Comparison of ENCODE assay signal across 1 cellular context in the genomic region with DNA sequence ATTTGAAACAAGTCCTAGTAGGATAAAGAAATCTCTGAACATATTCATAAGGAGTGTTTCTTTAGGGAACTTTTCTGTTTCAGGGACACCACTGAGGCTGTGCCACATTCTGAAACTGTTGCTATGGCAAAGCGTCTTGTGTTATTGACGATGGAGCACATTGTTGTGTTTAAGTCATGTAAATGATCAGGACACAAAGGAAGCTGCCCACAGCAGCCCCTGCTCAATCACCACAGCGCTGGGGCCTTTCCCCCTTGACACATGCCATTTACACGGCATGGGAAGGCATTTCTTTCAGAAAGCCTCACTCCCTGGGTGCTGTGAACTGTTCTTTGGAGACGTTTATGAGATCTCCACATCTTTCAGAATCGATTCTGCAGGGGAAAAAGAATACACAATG.
TF ChIP-seq lines count a peak whose summit lies in the region.

No MANE protein-coding gene starts in this region.

TF ChIP-seq in H1, 55 proteins besides CTCF, POLR2A, EP300 and RAD21 (continued from another document):
- TF ChIP-seq RXRA (IDR thresholded peaks at IDR 0.05; ENCODE audit: insufficient read depth, low read depth, low read length), result no peak
